36 cellular contexts compared by ENCODE assay signal in genomic region chr18:69411199-69411598, GRCh38. TPM values are rescaled to one million over a fixed set of nuclear protein-coding genes. Genes with fewer than 3 reads are reported as not detected.
"Had no signal": no experiment of that assay in that cellular context is flagged by ENCODE, and none has a peak within 500 bp of the region (broad histone marks: within the 10 kb centered on the region; RNA-seq: fewer than 3 reads in every experiment).

No MANE protein-coding gene starts in this region.

- DNase-seq: activated B cell treated with CpG ODN at 0.5 μM for 24 hours; activated CD4-positive, alpha-beta memory T cell treated with anti-CD3 and anti-CD28 coated beads for 36 hours; activated CD4-positive, alpha-beta T cell treated with anti-CD3 and anti-CD28 coated beads for 4 hours; activated CD4-positive, alpha-beta T cell treated with anti-CD3 and anti-CD28 coated beads, Interleukin-2, amount 10 ng/mL, durations not matched to agents 24 days and 14 days; activated CD4-positive, alpha-beta T cell treated with anti-CD3 and anti-CD28 coated beads, Interleukin-2, amount 50 U/mL, for 1 hour; activated CD4-positive, alpha-beta T cell treated with anti-CD3 and anti-CD28 coated beads, Interleukin-2, amount 50 U/mL, for 4 hours; activated CD4-positive, CD25-positive, alpha-beta regulatory T cell treated with anti-CD3 and anti-CD28 coated beads, Interleukin-2, amount 50 U/mL, for 72 hours; activated CD8-positive, alpha-beta memory T cell treated with anti-CD3 and anti-CD28 coated beads, Interleukin-2, amount 50 U/mL, for 4 hours; activated CD8-positive, alpha-beta T cell treated with anti-CD3 and anti-CD28 coated beads for 36 hours; activated effector memory CD4-positive, alpha-beta T cell treated with anti-CD3 and anti-CD28 coated beads, Interleukin-2, amount 50 U/mL, for 16 hours; activated gamma-delta T cell treated with Interleukin-2 at 50 U/mL for 16 hours; activated naive CD4-positive, alpha-beta T cell; activated naive CD4-positive, alpha-beta T cell treated with anti-CD3 and anti-CD28 coated beads for 36 hours; activated naive CD4-positive, alpha-beta T cell treated with anti-CD3 and anti-CD28 coated beads, Interleukin-2, amount 50 U/mL, for 16 hours; activated naive CD8-positive, alpha-beta T cell treated with anti-CD3 and anti-CD28 coated beads for 36 hours; activated T-cell treated with anti-CD3 and anti-CD28 coated beads for 4 hours; activated T-cell treated with anti-CD3 and anti-CD28 coated beads, Interleukin-2, amount 50 U/mL, for 1 hour; activated T-cell treated with anti-CD3 and anti-CD28 coated beads, Interleukin-2, amount 50 U/mL, for 4 hours; activated T-cell treated with anti-CD3 and anti-CD28 coated beads, Interleukin-2, amount 50 U/mL, for 72 hours; adrenal gland; amniotic stem cell; aorta; body of pancreas; brain microvascular endothelial cell; central memory CD4-positive, alpha-beta T cell; T-helper 17 cell had no signal

- H3K4me3 ChIP-seq: adrenal gland, body of pancreas, breast epithelium had no signal

- H3K4me1 ChIP-seq: adrenal gland, body of pancreas, breast epithelium had no signal

- H3K27ac ChIP-seq: adrenal gland, body of pancreas, brain microvascular endothelial cell, breast epithelium, VCaP had no signal

- H3K9me3 ChIP-seq: adrenal gland, body of pancreas, breast epithelium had no signal

- ATAC-seq: activated CD8-positive, alpha-beta T cell treated with anti-CD3 and anti-CD28 coated beads for 36 hours; activated T-cell treated with anti-CD3 and anti-CD28 coated beads, Interleukin-2, amount 50 U/mL, for 4 hours; activated T-cell treated with anti-CD3 and anti-CD28 coated beads, Interleukin-2, amount 50 U/mL, for 72 hours; activated T-helper 17 cell treated with anti-CD3 and anti-CD28 coated beads, Interleukin-2, amount 50 U/mL, for 72 hours; body of pancreas; T-helper 17 cell had no signal

- H3K27me3 ChIP-seq: adrenal gland, body of pancreas, brain microvascular endothelial cell, breast epithelium had no signal

- FAIRE-seq: astrocyte, colon, TTC549 had no signal

- H3K36me3 ChIP-seq: adrenal gland, brain microvascular endothelial cell, breast epithelium had no signal

RNA-seq across cellular contexts. Expression of gene DOK6, which starts 10.5 kb away (rescaled TPM):
- total RNA-seq: activated B cell treated with CpG ODN at 0.5 μM for 24 hours; activated CD4-positive, alpha-beta memory T cell treated with anti-CD3 and anti-CD28 coated beads for 36 hours; activated CD4-positive, alpha-beta T cell treated with anti-CD3 and anti-CD28 coated beads, Interleukin-2, amount 10 ng/mL, durations not matched to agents 24 days and 14 days; activated CD8-positive, alpha-beta memory T cell treated with anti-CD3 and anti-CD28 coated beads for 36 hours; activated CD8-positive, alpha-beta T cell treated with anti-CD3 and anti-CD28 coated beads for 36 hours; activated naive CD4-positive, alpha-beta T cell treated with anti-CD3 and anti-CD28 coated beads for 36 hours; activated naive CD4-positive, alpha-beta T cell treated with anti-CD3 and anti-CD28 coated beads, Interleukin-2, amount 50 U/mL, for 72 hours; activated naive CD8-positive, alpha-beta T cell treated with anti-CD3 and anti-CD28 coated beads for 36 hours; activated T-cell treated with anti-CD3 and anti-CD28 coated beads, Interleukin-2, amount 50 U/mL, for 72 hours; activated T-helper 1 cell treated with anti-CD3 and anti-CD28 coated beads, Interleukin-12 subunit alpha, Interleukin-12 subunit beta, Interleukin-2, Interleukin-4 antibody, amounts not matched to agents 30 ng/mL and 10 ng/mL and 1 ng/mL, durations not matched to agents 14 hours and 24 hours and 36 hours; activated T-helper 17 cell treated with anti-CD3 and anti-CD28 coated beads, Interleukin-2, amount 50 U/mL, for 72 hours; T-helper 2 cell treated with Interferon-gamma antibody and Interleukin-4, amounts not matched to agents 100 ng/mL and 5 ng/mL, for 36 hours had no signal
